1 cellular context compared by ENCODE assay signal in genomic region chr11:16945671-16946469, GRCh38.
TF ChIP-seq lines count a peak whose summit lies in the region.

No MANE protein-coding gene starts in this region.

TF ChIP-seq in GM12878, 131 proteins besides CTCF, POLR2A, EP300 and RAD21 (continued from another document and continues in another):
- TF ChIP-seq, protein P1, sequence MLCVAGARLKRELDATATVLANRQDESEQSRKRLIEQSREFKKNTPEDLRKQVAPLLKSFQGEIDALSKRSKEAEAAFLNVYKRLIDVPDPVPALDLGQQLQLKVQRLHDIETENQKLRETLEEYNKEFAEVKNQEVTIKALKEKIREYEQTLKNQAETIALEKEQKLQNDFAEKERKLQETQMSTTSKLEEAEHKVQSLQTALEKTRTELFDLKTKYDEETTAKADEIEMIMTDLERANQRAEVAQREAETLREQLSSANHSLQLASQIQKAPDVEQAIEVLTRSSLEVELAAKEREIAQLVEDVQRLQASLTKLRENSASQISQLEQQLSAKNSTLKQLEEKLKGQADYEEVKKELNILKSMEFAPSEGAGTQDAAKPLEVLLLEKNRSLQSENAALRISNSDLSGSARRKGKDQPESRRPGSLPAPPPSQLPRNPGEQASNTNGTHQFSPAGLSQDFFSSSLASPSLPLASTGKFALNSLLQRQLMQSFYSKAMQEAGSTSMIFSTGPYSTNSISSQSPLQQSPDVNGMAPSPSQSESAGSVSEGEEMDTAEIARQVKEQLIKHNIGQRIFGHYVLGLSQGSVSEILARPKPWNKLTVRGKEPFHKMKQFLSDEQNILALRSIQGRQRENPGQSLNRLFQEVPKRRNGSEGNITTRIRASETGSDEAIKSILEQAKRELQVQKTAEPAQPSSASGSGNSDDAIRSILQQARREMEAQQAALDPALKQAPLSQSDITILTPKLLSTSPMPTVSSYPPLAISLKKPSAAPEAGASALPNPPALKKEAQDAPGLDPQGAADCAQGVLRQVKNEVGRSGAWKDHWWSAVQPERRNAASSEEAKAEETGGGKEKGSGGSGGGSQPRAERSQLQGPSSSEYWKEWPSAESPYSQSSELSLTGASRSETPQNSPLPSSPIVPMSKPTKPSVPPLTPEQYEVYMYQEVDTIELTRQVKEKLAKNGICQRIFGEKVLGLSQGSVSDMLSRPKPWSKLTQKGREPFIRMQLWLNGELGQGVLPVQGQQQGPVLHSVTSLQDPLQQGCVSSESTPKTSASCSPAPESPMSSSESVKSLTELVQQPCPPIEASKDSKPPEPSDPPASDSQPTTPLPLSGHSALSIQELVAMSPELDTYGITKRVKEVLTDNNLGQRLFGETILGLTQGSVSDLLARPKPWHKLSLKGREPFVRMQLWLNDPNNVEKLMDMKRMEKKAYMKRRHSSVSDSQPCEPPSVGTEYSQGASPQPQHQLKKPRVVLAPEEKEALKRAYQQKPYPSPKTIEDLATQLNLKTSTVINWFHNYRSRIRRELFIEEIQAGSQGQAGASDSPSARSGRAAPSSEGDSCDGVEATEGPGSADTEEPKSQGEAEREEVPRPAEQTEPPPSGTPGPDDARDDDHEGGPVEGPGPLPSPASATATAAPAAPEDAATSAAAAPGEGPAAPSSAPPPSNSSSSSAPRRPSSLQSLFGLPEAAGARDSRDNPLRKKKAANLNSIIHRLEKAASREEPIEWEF (IDR thresholded peaks at IDR 0.05; ENCODE audit: insufficient replicate concordance, low read depth, low read length), result no peak
- TF ChIP-seq JUNB (IDR thresholded peaks at IDR 0.05) (no peak), HDGF (IDR thresholded peaks at IDR 0.05) (peak; percentile 61), BACH1 (IDR thresholded peaks at IDR 0.05; ENCODE audit: borderline replicate concordance) (no peak), RB1 (IDR thresholded peaks at IDR 0.05; ENCODE audit: borderline replicate concordance) (peak; percentile 34; the same call in 1 of the 2 replicates), ATF2 (IDR thresholded peaks at IDR 0.05; ENCODE audit: low read length) (no peak), ASH2L (IDR thresholded peaks at IDR 0.05; ENCODE audit: borderline replicate concordance, low read depth) (no peak), LARP7 (IDR thresholded peaks at IDR 0.05) (peak; percentile 58; the same call in 1 of the 2 replicates), PRDM15 (CRISPR knock-in tag; IDR thresholded peaks at IDR 0.05) (no peak), MTA2 (IDR thresholded peaks at IDR 0.05; ENCODE audit: low read depth) (no peak), RELA (IDR thresholded peaks at IDR 0.05; ENCODE audit: borderline replicate concordance, partially characterized antibody) (no peak), EGR1 (IDR thresholded peaks at IDR 0.05; ENCODE audit: borderline replicate concordance in 1 of 2, low read depth in 2 of 2, low read length in 2 of 2) (no peak), RFX5 (IDR thresholded peaks at IDR 0.05; ENCODE audit: low read depth, low read length) (no peak), EZH2 (IDR thresholded peaks at IDR 0.05; ENCODE audit: borderline replicate concordance, control insufficient read depth, low read depth, low read length) (no peak), ZNF207 (IDR thresholded peaks at IDR 0.05; ENCODE audit: borderline replicate concordance) (no peak; the same call in 1 of the 2 replicates), YBX1 (IDR thresholded peaks at IDR 0.05) (no peak), ATF7 (IDR thresholded peaks at IDR 0.05; ENCODE audit: low read depth) (no peak; the same call in 1 of the 2 replicates), YY1 (IDR thresholded peaks at IDR 0.05; ENCODE audit: low read depth, low read length) (peak; percentile 75), HDAC2 (IDR thresholded peaks at IDR 0.05) (no peak), STAT1 (conservative IDR thresholded peaks at IDR 0.05) (no peak), ZSCAN29 (IDR thresholded peaks at IDR 0.05) (no peak), TCF7 (IDR thresholded peaks at IDR 0.05; ENCODE audit: borderline replicate concordance) (no peak), SIN3A (IDR thresholded peaks at IDR 0.05; ENCODE audit: low read depth, low read length) (no peak), SP1 (IDR thresholded peaks at IDR 0.05; ENCODE audit: low read depth, low read length) (no peak), TARDBP (IDR thresholded peaks at IDR 0.05; ENCODE audit: borderline replicate concordance) (0 out of 2 replicates have a peak, but pooled peaks have one; percentile 24), SMAD5 (IDR thresholded peaks at IDR 0.05; ENCODE audit: low read depth) (no peak), NFIC (IDR thresholded peaks at IDR 0.05; ENCODE audit: low read depth, low read length) (no peak), POLR2AphosphoS5 (IDR thresholded peaks at IDR 0.05; ENCODE audit: low read length) (no peak), POU2F2 (IDR thresholded peaks at IDR 0.05; ENCODE audit: borderline replicate concordance, low read depth, low read length) (peak; percentile 58; the same call in 1 of the 3 replicates), IKZF2 (IDR thresholded peaks at IDR 0.05) (peak; percentile 44 to 58; a peak in 3 of 4 replicates), NRF1 (conservative IDR thresholded peaks at IDR 0.05; ENCODE audit: low read depth, low read length) (no peak), SUPT20H (IDR thresholded peaks at IDR 0.05; ENCODE audit: borderline replicate concordance, control insufficient read depth, low read depth, low read length) (no peak), BCL11A (IDR thresholded peaks at IDR 0.05; ENCODE audit: low read depth, low read length) (no peak), TCF12 (IDR thresholded peaks at IDR 0.05; ENCODE audit: low read depth, low read length) (no peak), PAX5 (IDR thresholded peaks at IDR 0.05; ENCODE audit: borderline replicate concordance, low read depth, low read length) (0 out of 2 replicates have a peak, but pooled peaks have one; percentile 15), CBX3 (IDR thresholded peaks at IDR 0.05; ENCODE audit: borderline replicate concordance, low read depth) (no peak), SUZ12 (IDR thresholded peaks at IDR 0.05; ENCODE audit: unreplicated experiment) (no peak), SRF (IDR thresholded peaks at IDR 0.05; ENCODE audit: low read depth in 2 of 2, low read length in 2 of 2) (no peak), GATAD2B (conservative IDR thresholded peaks at IDR 0.05; ENCODE audit: low read depth) (peak; percentile 53)
- TF ChIP-seq, protein P2, sequence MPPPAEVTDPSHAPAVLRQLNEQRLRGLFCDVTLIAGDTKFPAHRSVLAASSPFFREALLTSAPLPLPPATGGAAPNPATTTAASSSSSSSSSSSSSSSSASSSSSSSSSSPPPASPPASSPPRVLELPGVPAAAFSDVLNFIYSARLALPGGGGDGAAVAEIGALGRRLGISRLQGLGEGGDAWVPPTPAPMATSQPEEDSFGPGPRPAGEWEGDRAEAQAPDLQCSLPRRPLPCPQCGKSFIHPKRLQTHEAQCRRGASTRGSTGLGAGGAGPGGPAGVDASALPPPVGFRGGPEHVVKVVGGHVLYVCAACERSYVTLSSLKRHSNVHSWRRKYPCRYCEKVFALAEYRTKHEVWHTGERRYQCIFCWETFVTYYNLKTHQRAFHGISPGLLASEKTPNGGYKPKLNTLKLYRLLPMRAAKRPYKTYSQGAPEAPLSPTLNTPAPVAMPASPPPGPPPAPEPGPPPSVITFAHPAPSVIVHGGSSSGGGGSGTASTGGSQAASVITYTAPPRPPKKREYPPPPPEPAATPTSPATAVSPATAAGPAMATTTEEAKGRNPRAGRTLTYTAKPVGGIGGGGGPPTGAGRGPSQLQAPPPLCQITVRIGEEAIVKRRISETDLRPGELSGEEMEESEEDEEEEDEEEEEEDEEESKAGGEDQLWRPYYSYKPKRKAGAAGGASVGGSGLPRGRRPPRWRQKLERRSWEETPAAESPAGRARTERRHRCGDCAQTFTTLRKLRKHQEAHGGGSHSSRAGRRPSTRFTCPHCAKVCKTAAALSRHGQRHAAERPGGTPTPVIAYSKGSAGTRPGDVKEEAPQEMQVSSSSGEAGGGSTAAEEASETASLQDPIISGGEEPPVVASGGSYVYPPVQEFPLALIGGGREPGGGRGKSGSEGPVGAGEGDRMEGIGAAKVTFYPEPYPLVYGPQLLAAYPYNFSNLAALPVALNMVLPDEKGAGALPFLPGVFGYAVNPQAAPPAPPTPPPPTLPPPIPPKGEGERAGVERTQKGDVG (CRISPR knock-in tag; IDR thresholded peaks at IDR 0.05), result no peak
- TF ChIP-seq, protein P3, sequence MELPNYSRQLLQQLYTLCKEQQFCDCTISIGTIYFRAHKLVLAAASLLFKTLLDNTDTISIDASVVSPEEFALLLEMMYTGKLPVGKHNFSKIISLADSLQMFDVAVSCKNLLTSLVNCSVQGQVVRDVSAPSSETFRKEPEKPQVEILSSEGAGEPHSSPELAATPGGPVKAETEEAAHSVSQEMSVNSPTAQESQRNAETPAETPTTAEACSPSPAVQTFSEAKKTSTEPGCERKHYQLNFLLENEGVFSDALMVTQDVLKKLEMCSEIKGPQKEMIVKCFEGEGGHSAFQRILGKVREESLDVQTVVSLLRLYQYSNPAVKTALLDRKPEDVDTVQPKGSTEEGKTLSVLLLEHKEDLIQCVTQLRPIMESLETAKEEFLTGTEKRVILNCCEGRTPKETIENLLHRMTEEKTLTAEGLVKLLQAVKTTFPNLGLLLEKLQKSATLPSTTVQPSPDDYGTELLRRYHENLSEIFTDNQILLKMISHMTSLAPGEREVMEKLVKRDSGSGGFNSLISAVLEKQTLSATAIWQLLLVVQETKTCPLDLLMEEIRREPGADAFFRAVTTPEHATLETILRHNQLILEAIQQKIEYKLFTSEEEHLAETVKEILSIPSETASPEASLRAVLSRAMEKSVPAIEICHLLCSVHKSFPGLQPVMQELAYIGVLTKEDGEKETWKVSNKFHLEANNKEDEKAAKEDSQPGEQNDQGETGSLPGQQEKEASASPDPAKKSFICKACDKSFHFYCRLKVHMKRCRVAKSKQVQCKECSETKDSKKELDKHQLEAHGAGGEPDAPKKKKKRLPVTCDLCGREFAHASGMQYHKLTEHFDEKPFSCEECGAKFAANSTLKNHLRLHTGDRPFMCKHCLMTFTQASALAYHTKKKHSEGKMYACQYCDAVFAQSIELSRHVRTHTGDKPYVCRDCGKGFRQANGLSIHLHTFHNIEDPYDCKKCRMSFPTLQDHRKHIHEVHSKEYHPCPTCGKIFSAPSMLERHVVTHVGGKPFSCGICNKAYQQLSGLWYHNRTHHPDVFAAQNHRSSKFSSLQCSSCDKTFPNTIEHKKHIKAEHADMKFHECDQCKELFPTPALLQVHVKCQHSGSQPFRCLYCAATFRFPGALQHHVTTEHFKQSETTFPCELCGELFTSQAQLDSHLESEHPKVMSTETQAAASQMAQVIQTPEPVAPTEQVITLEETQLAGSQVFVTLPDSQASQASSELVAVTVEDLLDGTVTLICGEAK (IDR thresholded peaks at IDR 0.05; ENCODE audit: borderline replicate concordance), result no peak
- TF ChIP-seq, protein P4, sequence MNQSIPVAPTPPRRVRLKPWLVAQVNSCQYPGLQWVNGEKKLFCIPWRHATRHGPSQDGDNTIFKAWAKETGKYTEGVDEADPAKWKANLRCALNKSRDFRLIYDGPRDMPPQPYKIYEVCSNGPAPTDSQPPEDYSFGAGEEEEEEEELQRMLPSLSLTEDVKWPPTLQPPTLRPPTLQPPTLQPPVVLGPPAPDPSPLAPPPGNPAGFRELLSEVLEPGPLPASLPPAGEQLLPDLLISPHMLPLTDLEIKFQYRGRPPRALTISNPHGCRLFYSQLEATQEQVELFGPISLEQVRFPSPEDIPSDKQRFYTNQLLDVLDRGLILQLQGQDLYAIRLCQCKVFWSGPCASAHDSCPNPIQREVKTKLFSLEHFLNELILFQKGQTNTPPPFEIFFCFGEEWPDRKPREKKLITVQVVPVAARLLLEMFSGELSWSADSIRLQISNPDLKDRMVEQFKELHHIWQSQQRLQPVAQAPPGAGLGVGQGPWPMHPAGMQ (IDR thresholded peaks at IDR 0.05; ENCODE audit: borderline replicate concordance), result no peak
- TF ChIP-seq, protein P5, sequence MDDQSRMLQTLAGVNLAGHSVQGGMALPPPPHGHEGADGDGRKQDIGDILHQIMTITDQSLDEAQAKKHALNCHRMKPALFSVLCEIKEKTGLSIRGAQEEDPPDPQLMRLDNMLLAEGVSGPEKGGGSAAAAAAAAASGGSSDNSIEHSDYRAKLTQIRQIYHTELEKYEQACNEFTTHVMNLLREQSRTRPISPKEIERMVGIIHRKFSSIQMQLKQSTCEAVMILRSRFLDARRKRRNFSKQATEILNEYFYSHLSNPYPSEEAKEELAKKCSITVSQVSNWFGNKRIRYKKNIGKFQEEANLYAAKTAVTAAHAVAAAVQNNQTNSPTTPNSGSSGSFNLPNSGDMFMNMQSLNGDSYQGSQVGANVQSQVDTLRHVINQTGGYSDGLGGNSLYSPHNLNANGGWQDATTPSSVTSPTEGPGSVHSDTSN (IDR thresholded peaks at IDR 0.05; ENCODE audit: insufficient replicate concordance, low read depth, low read length), result no peak
- TF ChIP-seq, protein P6, sequence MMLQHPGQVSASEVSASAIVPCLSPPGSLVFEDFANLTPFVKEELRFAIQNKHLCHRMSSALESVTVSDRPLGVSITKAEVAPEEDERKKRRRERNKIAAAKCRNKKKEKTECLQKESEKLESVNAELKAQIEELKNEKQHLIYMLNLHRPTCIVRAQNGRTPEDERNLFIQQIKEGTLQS (IDR thresholded peaks at IDR 0.05; ENCODE audit: borderline replicate concordance, extremely low read depth, low read depth, low read length), result no peak
